In the genomic region with DNA sequence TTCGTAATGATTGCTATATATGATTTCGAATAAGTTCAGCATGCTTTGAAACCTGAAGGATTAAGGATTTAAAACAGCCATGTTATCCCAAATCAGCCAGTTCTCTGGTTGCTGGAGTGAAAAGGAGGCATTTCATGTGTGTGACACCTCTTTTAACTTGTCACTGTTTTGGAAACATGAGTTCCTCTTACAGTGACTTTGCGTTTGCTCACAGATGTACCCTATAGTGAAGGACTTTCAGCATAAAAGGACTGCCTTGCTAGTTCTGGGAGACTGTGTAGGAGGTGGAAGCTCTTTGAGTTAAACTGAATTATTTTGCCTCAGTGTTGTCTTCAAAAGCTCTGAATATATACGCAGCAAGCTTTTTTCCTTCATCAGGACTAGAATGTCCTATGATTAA, we compare ENCODE assay signal across 21 cellular contexts. TPM values are rescaled to one million over a fixed set of nuclear protein-coding genes. Genes with fewer than 3 reads are reported as not detected.
"Had no signal": no experiment of that assay in that cellular context is flagged by ENCODE, and none has a peak within 500 bp of the region (broad histone marks: within the 10 kb centered on the region; RNA-seq: fewer than 3 reads in every experiment).

No MANE protein-coding gene starts in this region.

- H3K27ac ChIP-seq: body of pancreas, cardiac muscle cell, heart left ventricle, right lobe of liver, skin epidermis, suprapubic skin, tibial nerve had no signal

- H3K4me3 ChIP-seq: body of pancreas, cardiac muscle cell, heart left ventricle, right lobe of liver, skin epidermis, suprapubic skin, tibial nerve had no signal

- H3K4me1 ChIP-seq: body of pancreas, heart left ventricle, right lobe of liver, suprapubic skin, tibial nerve had no signal

- H3K36me3 ChIP-seq: cardiac muscle cell, heart left ventricle, right lobe of liver, suprapubic skin, tibial nerve had no signal

- DNase-seq: activated CD4-positive, alpha-beta T cell treated with anti-CD3 and anti-CD28 coated beads, Interleukin-2, amount 10 ng/mL, durations not matched to agents 7 days and 5 days; activated CD8-positive, alpha-beta T cell treated with anti-CD3 and anti-CD28 coated beads, Interleukin-2, amount 10 ng/mL, durations not matched to agents 7 days and 5 days; activated gamma-delta T cell treated with Interleukin-2 at 50 U/mL for 16 hours; activated T-cell treated with anti-CD3 and anti-CD28 coated beads, Interleukin-2, amount 50 U/mL, for 1 hour; anterior cingulate cortex; body of pancreas; effector CD4-positive, alpha-beta T cell; heart left ventricle; islet precursor cell; left cardiac atrium; right lobe of liver; stimulated activated CD4-positive, alpha-beta T cell treated with anti-CD3 and anti-CD28 coated beads, Interleukin-1b, Interleukin-23, amount 100 ng/mL, for 48 hours had no signal

- H3K27me3 ChIP-seq: body of pancreas, cardiac muscle cell, right lobe of liver, suprapubic skin had no signal

- H3K9me3 ChIP-seq: body of pancreas, heart left ventricle, right lobe of liver, suprapubic skin, tibial nerve had no signal

RNA-seq across cellular contexts. Expression of gene RNASE11, which starts 7.6 kb away (rescaled TPM):
- total RNA-seq: activated CD4-positive, alpha-beta T cell treated with anti-CD3 and anti-CD28 coated beads, Interleukin-2, amount 10 ng/mL, durations not matched to agents 7 days and 5 days; activated CD8-positive, alpha-beta T cell treated with anti-CD3 and anti-CD28 coated beads, Interleukin-2, amount 10 ng/mL, durations not matched to agents 7 days and 5 days; body of pancreas; cardiac muscle cell; chondrocyte; epithelial cell of proximal tubule; fibroblast of villous mesenchyme; heart left ventricle; left cardiac atrium; liver; right lobe of liver; suprapubic skin; tibial nerve; urinary bladder had no signal
- polyA plus RNA-seq: cardiac muscle cell, heart left ventricle, liver, urinary bladder had no signal

RNA-seq across cellular contexts. Expression of gene RNASE12, which starts 10.9 kb away (rescaled TPM):
- total RNA-seq: activated CD4-positive, alpha-beta T cell treated with anti-CD3 and anti-CD28 coated beads, Interleukin-2, amount 10 ng/mL, durations not matched to agents 7 days and 5 days; activated CD8-positive, alpha-beta T cell treated with anti-CD3 and anti-CD28 coated beads, Interleukin-2, amount 10 ng/mL, durations not matched to agents 7 days and 5 days; body of pancreas; cardiac muscle cell; chondrocyte; epithelial cell of proximal tubule; fibroblast of villous mesenchyme; heart left ventricle; left cardiac atrium; liver; right lobe of liver; suprapubic skin; tibial nerve; urinary bladder had no signal
- polyA plus RNA-seq: cardiac muscle cell, heart left ventricle, liver, urinary bladder had no signal

RNA-seq across cellular contexts. Expression of gene RNASE9, which starts 19.4 kb away (rescaled TPM):
- total RNA-seq: activated CD4-positive, alpha-beta T cell treated with anti-CD3 and anti-CD28 coated beads, Interleukin-2, amount 10 ng/mL, durations not matched to agents 7 days and 5 days; activated CD8-positive, alpha-beta T cell treated with anti-CD3 and anti-CD28 coated beads, Interleukin-2, amount 10 ng/mL, durations not matched to agents 7 days and 5 days; body of pancreas; cardiac muscle cell; chondrocyte; epithelial cell of proximal tubule; fibroblast of villous mesenchyme; heart left ventricle; left cardiac atrium; liver; right lobe of liver; suprapubic skin; tibial nerve; urinary bladder had no signal
- polyA plus RNA-seq: cardiac muscle cell, heart left ventricle, liver, urinary bladder had no signal
